8 cellular contexts compared by ENCODE assay signal in genomic region chr12:30985814-30986452, GRCh38. TPM values are rescaled to one million over a fixed set of nuclear protein-coding genes. Genes with fewer than 3 reads are reported as not detected.
A peak's percentile ranks its signal among the peaks of the same experiment; 100 is the strongest.
DNase-seq lines count a peak whose midpoint lies in the region; ATAC-seq and TF ChIP-seq lines count a peak whose summit lies in the region.

No MANE protein-coding gene starts in this region.

- no peaks in the 10 kb centered on the region for H3K9me3 Mint-ChIP-seq in activated B cell treated with CpG ODN at 0.5 μM for 24 hours

- H2BK120ac ChIP-seq in neuronal stem cell (ENCODE audit: low read depth, low read length): no peak overlapping the region

- no peaks in the 10 kb centered on the region for H3K36me3 Mint-ChIP-seq in activated B cell treated with CpG ODN at 0.5 μM for 24 hours (ENCODE audit: low read depth)

- TF ChIP-seq POLR2A in suprapubic skin (IDR thresholded peaks at IDR 0.05): no peak

- H3K4ac ChIP-seq in neuronal stem cell (ENCODE audit: low read length): no peak overlapping the region

- H3K9ac ChIP-seq in neuronal stem cell (ENCODE audit: low read depth, low read length, poor library complexity): peak overlapping the region; percentile 67

- H4K8ac ChIP-seq in neuronal stem cell (ENCODE audit: low read depth, low read length): no peak overlapping the region

- H3K27me3 Mint-ChIP-seq in activated B cell treated with CpG ODN at 0.5 μM for 24 hours: no peaks in the 10 kb centered on the region

- H3K14ac ChIP-seq in neuronal stem cell (ENCODE audit: low read length): no peak overlapping the region

- H3K4me3 ChIP-seq in neuronal stem cell (ENCODE audit: low read length in 2 of 2): no peak overlapping the region
- H3K4me3 ChIP-seq in suprapubic skin: no peak overlapping the region

- H2BK15ac ChIP-seq in neuronal stem cell (ENCODE audit: low read length): no peak overlapping the region

- intact Hi-C loops in activated B cell treated with CpG ODN at 0.5 μM for 24 hours (cut with micrococcal nuclease): loop anchor here (1.0 to 2.0 kb wide), 3 partner anchors 135 to 253 kb away; no protein-coding TSS in a partner anchor

- no peak overlapping the region for H2BK12ac ChIP-seq in neuronal stem cell (ENCODE audit: low read length)

- no peaks in the 10 kb centered on the region for H3K4me1 Mint-ChIP-seq in activated B cell treated with CpG ODN at 0.5 μM for 24 hours

- POLR2A ChIA-PET in activated B cell treated with CpG ODN at 0.5 μM for 24 hours (lab: Charles Lee): no interaction called here

- no peak overlapping the region for H3K23ac ChIP-seq in neuronal stem cell (ENCODE audit: low read depth, low read length, poor library complexity)

- no peaks in the 10 kb centered on the region for H3K79me1 ChIP-seq in neuronal stem cell (ENCODE audit: low read depth, low read length)

- H3K9me3 ChIP-seq in neuronal stem cell (replicated peaks in 1 of 2; ENCODE audit: control insufficient read depth in 2 of 2, insufficient read depth in 1 of 2, low read depth in 1 of 2, low read length in 2 of 2) (no peaks in the 10 kb centered on the region), suprapubic skin (no peaks in the 10 kb centered on the region)

- peaks cover 0 to 2% of the 10 kb centered on the region in 2 donors for H3K4me1 ChIP-seq in neuronal stem cell (ENCODE audit: control insufficient read depth in 2 of 2, insufficient read depth in 1 of 2, low read depth in 1 of 2, low read length in 2 of 2)
- H3K4me1 ChIP-seq in suprapubic skin: no peaks in the 10 kb centered on the region

- no peak overlapping the region for H3K4me3 Mint-ChIP-seq in activated B cell treated with CpG ODN at 0.5 μM for 24 hours

- peak; percentile 67 for TF ChIP-seq CTCF in GM10266 (IDR thresholded peaks at IDR 0.05; ENCODE audit: control insufficient read depth, insufficient read depth, low read depth, missing control alignments)
- no peak for TF ChIP-seq CTCF in activated B cell treated with CpG ODN at 0.5 μM for 24 hours (IDR thresholded peaks at IDR 0.05)
- peak in 1 of 2 donors; percentile 74 for TF ChIP-seq CTCF in suprapubic skin (IDR thresholded peaks at IDR 0.05)

- H3K27ac Mint-ChIP-seq in activated B cell treated with CpG ODN at 0.5 μM for 24 hours: no peak overlapping the region

- no peak overlapping the region for H4K91ac ChIP-seq in neuronal stem cell (ENCODE audit: low read depth, low read length, poor library complexity)

- H2AK5ac ChIP-seq in neuronal stem cell (ENCODE audit: low read depth, low read length): no peak overlapping the region

- CTCF ChIA-PET in activated B cell treated with CpG ODN at 0.5 μM for 24 hours (lab: Charles Lee): interaction anchor here (0.9 to 2.1 kb wide), 3 partner anchors 14 to 138 kb away, joined by 4 to 9 read pairs (median 4); no protein-coding TSS in a partner anchor

- H2AFZ ChIP-seq in neuronal stem cell (ENCODE audit: low read length): no peak overlapping the region

- H3K27me3 ChIP-seq in neuronal stem cell (ENCODE audit: control insufficient read depth in 3 of 3, insufficient read depth in 3 of 3, low read depth in 1 of 3, low read length in 3 of 3) (no peaks in the 10 kb centered on the region), suprapubic skin (no peaks in the 10 kb centered on the region)

- H3K27ac ChIP-seq in neuronal stem cell (replicated peaks; ENCODE audit: low read length) (no peak overlapping the region), suprapubic skin (no peak overlapping the region)

- peak overlapping the region; percentile 24 for H3K18ac ChIP-seq in neuronal stem cell (ENCODE audit: low read length)

- peak; percentile 71 for DNase-seq in GM10266 (ENCODE audit: extremely low spot score)
- peak; percentile 43 for DNase-seq in NCI-H1092 treated with DMSO at 0.1 percent for 48 hours (lab: John Stamatoyannopoulos, UW)
- no peak for DNase-seq in activated B cell treated with CpG ODN at 0.5 μM for 24 hours
- DNase-seq in fibroblast of peridontal ligament (ENCODE audit: extremely low read depth): peak; percentile 66
- peak; percentile 38 for DNase-seq in neuronal stem cell (ENCODE audit: low spot score)
- no peak for DNase-seq in suprapubic skin (ENCODE audit: low spot score in 2 of 2)
- no peak for DNase-seq in GOT3 (lab: John Stamatoyannopoulos, UW)

- H2BK5ac ChIP-seq in neuronal stem cell (ENCODE audit: low read length): no peak overlapping the region

- ATAC-seq in GM21723 (IDR thresholded peaks at IDR 0.05; ENCODE audit: unreplicated experiment) (peak; percentile 58), activated B cell treated with CpG ODN at 0.5 μM for 24 hours (ENCODE audit: low read depth) (peak; percentile 40)

- TF ChIP-seq EP300 in suprapubic skin (IDR thresholded peaks at IDR 0.05): no peak

- peaks cover 0 to 3% of the 10 kb centered on the region in 2 donors for H3K36me3 ChIP-seq in neuronal stem cell (replicated peaks in 1 of 2; ENCODE audit: control insufficient read depth in 2 of 2, insufficient read depth in 2 of 2, low read length in 2 of 2)
- H3K36me3 ChIP-seq in suprapubic skin: no peaks in the 10 kb centered on the region

- no peak overlapping the region for H3K4me2 ChIP-seq in neuronal stem cell (ENCODE audit: insufficient read depth, low read length, poor library complexity, severe bottlenecking)

- no CpG with 5 or more reads among the region's 7 CpGs for WGBS in neuronal stem cell (ENCODE audit: extremely low coverage in 2 of 2, insufficient read length in 2 of 2, insufficient replicate concordance in 1 of 2), 2 donors
- 53% methylated on average over 7 of the region's 7 CpGs for WGBS in suprapubic skin

RNA-seq across cellular contexts. Expression of gene TSPAN11, which starts 59.4 kb away (rescaled TPM):
- total RNA-seq in activated B cell treated with CpG ODN at 0.5 μM for 24 hours (not detected in 2 replicates), suprapubic skin (1 to 10 TPM in 2 of 4 donors, under 1 TPM in 2; 0.64 to 2.8 (median 1.3) TPM)
- polyA plus RNA-seq in neuronal stem cell (2013, experiment 1 of 2): 19.5 TPM
- polyA plus RNA-seq in neuronal stem cell (2013, experiment 2 of 2): 18.4 TPM

Comparison
In these comparisons a context has a peak if more than half of its experiments do, and no peak if none do; other contexts are left out.
1. DNase-seq: peak in GM10266 (single experiment), NCI-H1092 treated with DMSO at 0.1 percent for 48 hours (single experiment), fibroblast of peridontal ligament (single experiment) and neuronal stem cell (single experiment); none in activated B cell treated with CpG ODN at 0.5 μM for 24 hours (single experiment), suprapubic skin (0 of 2) and GOT3 (single experiment).